Comparison of ENCODE assay signal across 14 cellular contexts in genomic region chr3:4687596-4687995, GRCh38.
A peak's percentile ranks its signal among the peaks of the same experiment; 100 is the strongest.
DNase-seq lines count a peak whose midpoint lies in the region; ATAC-seq and TF ChIP-seq lines count a peak whose summit lies in the region.
"Had no signal": no experiment of that assay in that cellular context is flagged by ENCODE, and none has a peak within 500 bp of the region (broad histone marks: within the 10 kb centered on the region; RNA-seq: fewer than 3 reads in every experiment).

No MANE protein-coding gene starts in this region.

- H3K36me3 ChIP-seq in breast epithelium, result no peaks in the 10 kb centered on the region
- H3K36me3 ChIP-seq in mammary epithelial cell (ENCODE audit: insufficient read depth, low read length), result no peaks in the 10 kb centered on the region
- H3K36me3 ChIP-seq in body of pancreas (replicated peaks in 1 of 2; ENCODE audit: insufficient read depth in 1 of 2, low read depth in 2 of 2), result no peaks in the 10 kb centered on the region
- H3K36me3 ChIP-seq in parathyroid adenoma (ENCODE audit: control insufficient read depth, insufficient read depth, low read length), result no peaks in the 10 kb centered on the region
- H3K36me3 ChIP-seq in psoas muscle (ENCODE audit: insufficient read depth in 1 of 2, low read depth in 1 of 2), result peaks cover 5 to 27% of the 10 kb centered on the region in 2 donors

- H3K9me3 ChIP-seq in breast epithelium (peaks cover 0 to 9% of the 10 kb centered on the region in 2 donors), mammary epithelial cell (replicated peaks; ENCODE audit: insufficient read depth, low read length) (no peaks in the 10 kb centered on the region), body of pancreas (no peaks in the 10 kb centered on the region), parathyroid adenoma (ENCODE audit: control insufficient read depth, low read length) (no peaks in the 10 kb centered on the region), psoas muscle (no peaks in the 10 kb centered on the region)

- H3K27ac ChIP-seq in breast epithelium, result peak overlapping the region; percentile 16 to 56
- H3K27ac ChIP-seq in mammary epithelial cell (ENCODE audit: insufficient read depth, low read depth, low read length), result no peak overlapping the region
- peak overlapping the region in 3 of 4 donors; percentile 2 to 32 (median 22) for H3K27ac ChIP-seq in body of pancreas
- H3K27ac ChIP-seq in parathyroid adenoma, result peak overlapping the region; percentile 86
- H3K27ac ChIP-seq in psoas muscle, result no peak overlapping the region
- H3K27ac ChIP-seq: 22Rv1, BLaER1 had no signal

- dilution Hi-C loops in mammary epithelial cell (cut with HindIII; ENCODE audit: low sequenced_read_pairs), result no loop called here

- DNase-seq in breast epithelium (ENCODE audit: low spot score in 2 of 2) (no peak), mammary epithelial cell (no peak), body of pancreas (no peak), type B pancreatic cell (ENCODE audit: extremely low spot score, unreplicated experiment) (no peak), NCI-H2081 (lab: John Stamatoyannopoulos, UW) (no peak), psoas muscle (no peak)
- DNase-seq: AML-193; CD4-positive, CD25-positive, alpha-beta regulatory T cell; H7 had no signal

- in situ Hi-C loops in mammary epithelial cell (cut with MboI; ENCODE audit: low sequenced_read_pairs in 2 of 2), result no loop called here

- H3K27me3 ChIP-seq in breast epithelium (no peaks in the 10 kb centered on the region), mammary epithelial cell (ENCODE audit: insufficient read depth, low read length) (no peaks in the 10 kb centered on the region), body of pancreas (no peaks in the 10 kb centered on the region), parathyroid adenoma (ENCODE audit: control insufficient read depth, insufficient read depth, low read length) (no peaks in the 10 kb centered on the region), psoas muscle (ENCODE audit: insufficient read depth in 3 of 3, low read length in 2 of 3) (no peaks in the 10 kb centered on the region)
- H3K27me3 ChIP-seq: BLaER1 had no signal

- H3K4me2 ChIP-seq in mammary epithelial cell (ENCODE audit: insufficient read depth, low read depth, low read length) (no peak overlapping the region), parathyroid adenoma (ENCODE audit: low read length) (peak overlapping the region; percentile 5)
- H3K4me2 ChIP-seq: BLaER1, GM23338 had no signal

- BruUV-seq in mammary epithelial cell (replicated peaks; lab: Mats Ljungman, UMichigan), result no TSS peak

- H3K79me2 ChIP-seq in mammary epithelial cell (ENCODE audit: insufficient read depth, low read length) (no peaks in the 10 kb centered on the region), parathyroid adenoma (no peaks in the 10 kb centered on the region)

- peak overlapping the region; percentile 27 for H3K27ac Mint-ChIP-seq in type B pancreatic cell
- H3K27ac Mint-ChIP-seq: GM23338 had no signal

- H3K4me3 Mint-ChIP-seq in type B pancreatic cell, result no peak overlapping the region
- H3K4me3 Mint-ChIP-seq: CD4-positive, CD25-positive, alpha-beta regulatory T cell; GM23338 had no signal

- ATAC-seq in body of pancreas (no peak), GM21576 (IDR thresholded peaks at IDR 0.05; ENCODE audit: unreplicated experiment) (no peak), psoas muscle (no peak)
- ATAC-seq: GM23338 had no signal

- TF ChIP-seq CTCF in breast epithelium (IDR thresholded peaks at IDR 0.05), result no peak
- TF ChIP-seq CTCF in mammary epithelial cell (conservative IDR thresholded peaks at IDR 0.05 in 1 of 2, IDR thresholded peaks at IDR 0.05 in 1 of 2; ENCODE audit: extremely low read depth in 1 of 2, insufficient read depth in 1 of 2, low read depth in 1 of 2, low read length in 2 of 2), result no peak
- TF ChIP-seq CTCF in body of pancreas (IDR thresholded peaks at IDR 0.05), result no peak
- no peak for TF ChIP-seq CTCF in parathyroid adenoma (IDR thresholded peaks at IDR 0.05)
- no peak for TF ChIP-seq CTCF in type B pancreatic cell (conservative IDR thresholded peaks at IDR 0.05)
- TF ChIP-seq CTCF in psoas muscle (IDR thresholded peaks at IDR 0.05), result no peak

- TF ChIP-seq POLR2A in breast epithelium (IDR thresholded peaks at IDR 0.05) (no peak), body of pancreas (IDR thresholded peaks at IDR 0.05) (no peak)

- H3K9ac ChIP-seq in mammary epithelial cell (ENCODE audit: insufficient read depth, low read length), result no peak overlapping the region
- H3K9ac ChIP-seq in parathyroid adenoma, result no peak overlapping the region
- H3K9ac ChIP-seq: BLaER1 had no signal

- H3K36me3 Mint-ChIP-seq in type B pancreatic cell, result peaks cover 34% of the 10 kb centered on the region

- H4K20me1 ChIP-seq in mammary epithelial cell (ENCODE audit: insufficient read depth, low read length), result no peaks in the 10 kb centered on the region
- H4K20me1 ChIP-seq: BLaER1 had no signal

- WGBS in mammary epithelial cell (ENCODE audit: low coverage, missing lambda C conversion rate), result 81% methylated on average over 5 of the region's 5 CpGs
- WGBS in body of pancreas, 2 donors, result 74 to 82% methylated on average over 5 of the region's 5 CpGs
- 76 to 92% (median 86%) methylated on average over 5 of the region's 5 CpGs for WGBS in psoas muscle, 3 donors

- H3K9me3 Mint-ChIP-seq in type B pancreatic cell, result peaks cover 7% of the 10 kb centered on the region

- no peaks in the 10 kb centered on the region for H3K27me3 Mint-ChIP-seq in type B pancreatic cell
- H3K27me3 Mint-ChIP-seq: CD4-positive, CD25-positive, alpha-beta regulatory T cell had no signal

- H3K4me1 ChIP-seq in breast epithelium (no peaks in the 10 kb centered on the region), mammary epithelial cell (ENCODE audit: insufficient read depth, low read length) (no peaks in the 10 kb centered on the region), body of pancreas (peaks cover 13% of the 10 kb centered on the region), parathyroid adenoma (peaks cover 35% of the 10 kb centered on the region), psoas muscle (no peaks in the 10 kb centered on the region)
- H3K4me1 ChIP-seq: BLaER1 had no signal

- CTCF ChIA-PET in mammary epithelial cell (lab: Charles Lee; ENCODE audit: low non-redundant PET), result no interaction called here

- no peak overlapping the region for H2AFZ ChIP-seq in mammary epithelial cell (ENCODE audit: low read depth, low read length)
- no peak overlapping the region for H2AFZ ChIP-seq in parathyroid adenoma
- H2AFZ ChIP-seq: GM23338 had no signal

- H3K4me3 ChIP-seq in breast epithelium (no peak overlapping the region), mammary epithelial cell (replicated peaks in 1 of 3; ENCODE audit: insufficient read depth in 1 of 3, low read depth in 2 of 3, low read length in 3 of 3) (no peak overlapping the region), body of pancreas (no peak overlapping the region), parathyroid adenoma (ENCODE audit: low read depth, low read length) (peak overlapping the region; percentile 23), psoas muscle (no peak overlapping the region)
- H3K4me3 ChIP-seq: BLaER1, GM23338 had no signal

- intact Hi-C loops in breast epithelium (cut with DNase I; ENCODE audit: low total_unique reads) (no loop called here), mammary epithelial cell (cut with micrococcal nuclease) (no loop called here), body of pancreas (cut with DNase I) (no loop called here), psoas muscle (cut with DNase I) (no loop called here)

- H3K4me1 Mint-ChIP-seq in type B pancreatic cell (ENCODE audit: unreplicated experiment), result peaks cover 9% of the 10 kb centered on the region
- H3K4me1 Mint-ChIP-seq: CD4-positive, CD25-positive, alpha-beta regulatory T cell; GM23338 had no signal

Comparison
In these comparisons a context has a peak if more than half of its experiments do, and no peak if none do; other contexts are left out.
1. H3K27ac ChIP-seq: peak in breast epithelium (2 of 2), body of pancreas (3 of 4) and parathyroid adenoma (single experiment); none in mammary epithelial cell (single experiment) and psoas muscle (single experiment).